Comparison of ENCODE assay signal across 21 cellular contexts in genomic region chr13:42820450-42820849, GRCh38. TPM values are rescaled to one million over a fixed set of nuclear protein-coding genes. Genes with fewer than 3 reads are reported as not detected.
DNase-seq lines count a peak whose midpoint lies in the region; ATAC-seq and TF ChIP-seq lines count a peak whose summit lies in the region.
"Had no signal": no experiment of that assay in that cellular context is flagged by ENCODE, and none has a peak within 500 bp of the region (broad histone marks: within the 10 kb centered on the region; RNA-seq: fewer than 3 reads in every experiment).

No MANE protein-coding gene starts in this region.

- peaks cover 8% of the 10 kb centered on the region for H3K4me1 ChIP-seq in muscle layer of colon (ENCODE audit: insufficient read depth, low read length)
- H3K4me1 ChIP-seq: BLaER1 had no signal

- H3K9ac ChIP-seq in muscle layer of colon (ENCODE audit: low read length), result no peak overlapping the region
- H3K9ac ChIP-seq: BLaER1 had no signal

- in situ Hi-C loops in brain microvascular endothelial cell (cut with HindIII; ENCODE audit: low pct_ligation_motif_present, low sequenced_read_pairs) (no loop called here), G401 (cut with HindIII; ENCODE audit: low sequenced_read_pairs) (no loop called here)

- H3K9me3 ChIP-seq in muscle layer of colon (ENCODE audit: low read length), result no peaks in the 10 kb centered on the region

- ATAC-seq in Right ventricle myocardium superior (ENCODE audit: poor library complexity) (peak; percentile 46), GM18858 (IDR thresholded peaks at IDR 0.05; ENCODE audit: unreplicated experiment) (no peak)
- ATAC-seq: CD8-positive, alpha-beta T cell had no signal

- H3K27me3 ChIP-seq in brain microvascular endothelial cell (replicated peaks), result no peaks in the 10 kb centered on the region
- no peaks in the 10 kb centered on the region for H3K27me3 ChIP-seq in muscle layer of colon (ENCODE audit: control insufficient read depth in 1 of 2, insufficient read depth in 2 of 2, low read length in 2 of 2)
- H3K27me3 ChIP-seq: BLaER1 had no signal

- no peaks in the 10 kb centered on the region for H3K36me3 ChIP-seq in brain microvascular endothelial cell (replicated peaks)
- no peaks in the 10 kb centered on the region for H3K36me3 ChIP-seq in muscle layer of colon (ENCODE audit: insufficient read depth, low read length)
- H3K36me3 ChIP-seq: BLaER1 had no signal

- DNase-seq in Right ventricle myocardium superior, result no peak
- no peak for DNase-seq in cardiac septum (ENCODE audit: low spot score)
- no peak for DNase-seq in brain microvascular endothelial cell
- no peak for DNase-seq in G401 (ENCODE audit: low spot score)
- DNase-seq in COLO829 (ENCODE audit: low spot score), result no peak
- DNase-seq in NCI-H748 treated with DMSO at 0.1 percent for 48 hours (lab: John Stamatoyannopoulos, UW), result no peak
- DNase-seq: 8988T; CD8-positive, alpha-beta T cell; DND-41; GF-D8; NCI-H187 treated with DMSO at 0.1 percent for 48 hours; NCI-H446; NCI-H69; NK-92 treated with Interleukin-12 subunit alpha and Interleukin-12 subunit beta, amount 100 ng/mL, for 24 hours; SHP77 treated with DMSO at 0.1 percent for 48 hours had no signal

- intact Hi-C loops in Right ventricle myocardium superior (cut with DNase I), result no loop called here
- intact Hi-C loops in cardiac septum (cut with DNase I), result no loop called here

- H3K27ac ChIP-seq in brain microvascular endothelial cell (peak overlapping the region; percentile 87), muscle layer of colon (ENCODE audit: low read depth, low read length) (peak overlapping the region; percentile 16)
- H3K27ac ChIP-seq: BLaER1, HL-60 had no signal

- no peak overlapping the region for H3K4me3 ChIP-seq in brain microvascular endothelial cell (ENCODE audit: low read depth, low read length)
- no peak overlapping the region for H3K4me3 ChIP-seq in muscle layer of colon (ENCODE audit: low read depth in 1 of 2, low read length in 2 of 2)
- H3K4me3 ChIP-seq: BLaER1 had no signal

- no peak for TF ChIP-seq CTCF in brain microvascular endothelial cell (IDR thresholded peaks at IDR 0.05; ENCODE audit: low read depth, low read length, missing control alignments)

RNA-seq across cellular contexts. Expression of gene FAM216B, which starts 39.1 kb away (rescaled TPM):
- total RNA-seq in Right ventricle myocardium superior (4.6 TPM), cardiac septum (0.22 TPM)
- total RNA-seq in G401 (2014; rRNA removed; shearing (Covaris generic)), result not detected in 2 replicates
- total RNA-seq: CD8-positive, alpha-beta T cell; H4; OCI-LY7 had no signal
